10 cellular contexts compared by ENCODE assay signal in the genomic region with DNA sequence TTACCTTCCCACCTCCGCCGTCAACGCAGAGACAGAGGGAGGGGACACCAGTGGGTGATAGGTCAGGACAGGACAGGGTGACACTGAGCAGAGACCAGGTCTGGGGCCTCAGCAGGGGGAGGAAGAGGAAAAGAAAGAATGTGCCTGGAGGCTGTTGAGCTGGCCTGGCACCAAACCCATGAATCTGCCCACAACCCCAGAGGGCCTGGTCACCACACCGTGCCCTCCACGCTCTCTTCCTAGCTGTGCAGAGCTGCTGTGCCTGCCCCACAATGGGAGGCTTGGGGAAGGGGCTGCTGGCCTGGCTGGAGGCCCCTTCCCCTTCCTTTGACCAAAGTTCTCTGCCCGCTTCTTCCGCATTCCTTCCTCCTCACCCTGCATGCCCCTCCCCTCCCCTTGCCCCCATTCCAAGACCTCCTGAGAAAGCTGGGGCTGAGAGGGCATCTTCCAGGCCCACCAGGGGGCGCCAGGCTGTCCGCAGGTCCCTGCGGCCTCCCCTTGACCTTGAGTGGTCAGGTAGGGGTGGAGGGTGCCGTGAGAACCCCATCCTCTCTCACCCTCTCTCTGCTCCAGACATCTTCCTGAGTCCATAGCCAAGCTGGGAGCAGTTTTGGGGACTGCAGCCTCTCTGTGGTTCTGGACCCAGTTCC. TPM values are rescaled to one million over a fixed set of nuclear protein-coding genes. Genes with fewer than 3 reads are reported as not detected.
DNase-seq lines count a peak whose midpoint lies in the region; ATAC-seq and TF ChIP-seq lines count a peak whose summit lies in the region.
"Had no signal": no experiment of that assay in that cellular context is flagged by ENCODE, and none has a peak within 500 bp of the region (broad histone marks: within the 10 kb centered on the region; RNA-seq: fewer than 3 reads in every experiment).

No MANE protein-coding gene starts in this region.

- TF ChIP-seq RAD21 in SK-N-SH (IDR thresholded peaks at IDR 0.05; ENCODE audit: low read length), result no peak

- H3K4me1 ChIP-seq in SK-N-SH (ENCODE audit: control insufficient read depth in 1 of 2, insufficient read depth in 2 of 2, low read depth in 1 of 2, low read length in 1 of 2) (no peaks in the 10 kb centered on the region; a peak in 1 of 4 replicates), prostate gland (replicated peaks) (no peaks in the 10 kb centered on the region)

- no peak for TF ChIP-seq EP300 in SK-N-SH (IDR thresholded peaks at IDR 0.05; ENCODE audit: borderline replicate concordance in 1 of 2, low read depth in 1 of 2, low read length in 1 of 2)

- H3K4me1 Mint-ChIP-seq in activated T-helper 2 cell treated with anti-CD3 and anti-CD28 coated beads, Interferon-gamma antibody, Interleukin-2, Interleukin-4, amounts not matched to agents 10 μg/mL and 5 μg/mL and 100 μg/mL, durations not matched to agents 14 hours and 24 hours and 36 hours (ENCODE audit: low read depth), result peaks cover 2% of the 10 kb centered on the region

- peak; percentile 42 for DNase-seq in SK-N-SH
- DNase-seq in MG63, result peak; percentile 21
- DNase-seq in dermis blood vessel endothelial cell, result peak; percentile 35
- no peak for DNase-seq in prostate gland (ENCODE audit: low spot score)
- no peak for DNase-seq in G401 (ENCODE audit: low spot score)
- DNase-seq in stimulated activated CD4-positive, alpha-beta T cell treated with anti-CD3 and anti-CD28 coated beads, Interleukin-2, amount 100 ng/mL, for 24 hours, result no peak
- DNase-seq in activated T-helper 2 cell treated with anti-CD3 and anti-CD28 coated beads, Interferon-gamma antibody, Interleukin-2, Interleukin-4, amounts not matched to agents 10 μg/mL and 5 μg/mL and 100 μg/mL, durations not matched to agents 14 hours and 24 hours and 36 hours (ENCODE audit: low spot score), result no peak
- DNase-seq: CD4-positive, CD25-positive, alpha-beta regulatory T cell had no signal

- peaks cover 36% of the 10 kb centered on the region for H3K27me3 Mint-ChIP-seq in activated T-helper 2 cell treated with anti-CD3 and anti-CD28 coated beads, Interferon-gamma antibody, Interleukin-2, Interleukin-4, amounts not matched to agents 10 μg/mL and 5 μg/mL and 100 μg/mL, durations not matched to agents 14 hours and 24 hours and 36 hours (ENCODE audit: low read depth)

- no peak overlapping the region for H3K4me3 ChIP-seq in SK-N-SH (ENCODE audit: low read depth in 2 of 2, low read length in 1 of 2)
- H3K4me3 ChIP-seq in MG63, result no peak overlapping the region
- H3K4me3 ChIP-seq in prostate gland, result no peak overlapping the region
- H3K4me3 ChIP-seq: lung had no signal

- H3K27ac ChIP-seq in SK-N-SH (ENCODE audit: low read depth in 2 of 2, low read length in 1 of 2), result no peak overlapping the region
- H3K27ac ChIP-seq in prostate gland, result no peak overlapping the region

- no peaks in the 10 kb centered on the region for H3K9me3 Mint-ChIP-seq in activated T-helper 2 cell treated with anti-CD3 and anti-CD28 coated beads, Interferon-gamma antibody, Interleukin-2, Interleukin-4, amounts not matched to agents 10 μg/mL and 5 μg/mL and 100 μg/mL, durations not matched to agents 14 hours and 24 hours and 36 hours

- no peak for TF ChIP-seq POLR2A in prostate gland (IDR thresholded peaks at IDR 0.05)

- POLR2A ChIA-PET in SK-N-SH (lab: Yijun Ruan, JAX), result no interaction called here

- no peak overlapping the region for H3K4me3 Mint-ChIP-seq in activated T-helper 2 cell treated with anti-CD3 and anti-CD28 coated beads, Interferon-gamma antibody, Interleukin-2, Interleukin-4, amounts not matched to agents 10 μg/mL and 5 μg/mL and 100 μg/mL, durations not matched to agents 14 hours and 24 hours and 36 hours (ENCODE audit: low read depth)

- CTCF ChIA-PET in SK-N-SH (lab: Yijun Ruan, JAX), result interaction anchor here (0.6 to 1.7 kb wide), 12 partner anchors 9 to 1039 kb away, joined by 3 to 6 read pairs (median 4); no protein-coding TSS in a partner anchor

- H3K9me3 ChIP-seq in SK-N-SH (no peaks in the 10 kb centered on the region), MG63 (no peaks in the 10 kb centered on the region), prostate gland (no peaks in the 10 kb centered on the region)

- no peaks in the 10 kb centered on the region; the same call in 1 of the 2 replicates for H3K27me3 ChIP-seq in SK-N-SH (ENCODE audit: insufficient read depth)
- H3K27me3 ChIP-seq in MG63, result peaks cover 12% of the 10 kb centered on the region
- no peaks in the 10 kb centered on the region for H3K27me3 ChIP-seq in prostate gland (replicated peaks; ENCODE audit: insufficient read depth)

- in situ Hi-C loops in G401 (cut with HindIII; ENCODE audit: low sequenced_read_pairs), result no loop called here

- no peaks in the 10 kb centered on the region for H4K20me1 ChIP-seq in SK-N-SH (ENCODE audit: insufficient read depth)

- ATAC-seq in SK-N-SH treated with all-trans-retinoic acid at 6 μM for 48 hours, result no peak; the same call in 2 of the 3 replicates

- H3K36me3 Mint-ChIP-seq in activated T-helper 2 cell treated with anti-CD3 and anti-CD28 coated beads, Interferon-gamma antibody, Interleukin-2, Interleukin-4, amounts not matched to agents 10 μg/mL and 5 μg/mL and 100 μg/mL, durations not matched to agents 14 hours and 24 hours and 36 hours (ENCODE audit: low read depth), result no peaks in the 10 kb centered on the region
- H3K36me3 Mint-ChIP-seq: CD4-positive, CD25-positive, alpha-beta regulatory T cell had no signal

- H3K36me3 ChIP-seq in SK-N-SH (replicated peaks in 1 of 2; ENCODE audit: control insufficient read depth in 1 of 2, insufficient read depth in 2 of 2, low read length in 1 of 2) (no peaks in the 10 kb centered on the region), MG63 (no peaks in the 10 kb centered on the region), prostate gland (no peaks in the 10 kb centered on the region)

- H3K79me2 ChIP-seq in SK-N-SH (ENCODE audit: insufficient read depth), result no peaks in the 10 kb centered on the region

- H3K9ac ChIP-seq in SK-N-SH, result no peak overlapping the region

- H3K27ac Mint-ChIP-seq in activated T-helper 2 cell treated with anti-CD3 and anti-CD28 coated beads, Interferon-gamma antibody, Interleukin-2, Interleukin-4, amounts not matched to agents 10 μg/mL and 5 μg/mL and 100 μg/mL, durations not matched to agents 14 hours and 24 hours and 36 hours, result no peak overlapping the region

- WGBS in SK-N-SH (ENCODE audit: low lambda C conversion rate), result 79% methylated on average over 5 of the region's 11 CpGs
- 65% methylated on average over 11 of the region's 11 CpGs for whole genome bisulfite sequencing in prostate gland

- H3F3A ChIP-seq in SK-N-SH (replicated peaks; ENCODE audit: insufficient read depth), result no peaks in the 10 kb centered on the region

- H3K4me2 ChIP-seq in SK-N-SH, result no peak overlapping the region

- TF ChIP-seq CTCF in SK-N-SH (IDR thresholded peaks at IDR 0.05), result peak; percentile 46
- TF ChIP-seq CTCF in prostate gland (IDR thresholded peaks at IDR 0.05), result peak in 3 of 4 experiments; percentile 8 to 10 (median 9)

- no peaks in the 10 kb centered on the region for H3K9me2 ChIP-seq in SK-N-SH

- intact Hi-C loops in prostate gland (cut with DNase I), result loop anchor here (5.0 kb wide), 1 partner anchor 463 kb away; no protein-coding TSS in a partner anchor
- intact Hi-C loops in activated T-helper 2 cell treated with anti-CD3 and anti-CD28 coated beads, Interferon-gamma antibody, Interleukin-2, Interleukin-4, amounts not matched to agents 10 μg/mL and 5 μg/mL and 100 μg/mL, durations not matched to agents 14 hours and 24 hours and 36 hours (cut with micrococcal nuclease), result no loop called here

- no peak overlapping the region for H2AFZ ChIP-seq in SK-N-SH (ENCODE audit: low read depth)

RNA-seq across cellular contexts. Expression of gene CACNA1I, which starts 11.0 kb away (rescaled TPM):
- polyA plus RNA-seq in SK-N-SH (2012; rRNA removed), result under 0.01 TPM in 1 of 2 replicates, not detected in the other
- under 0.01 TPM in 1 of 2 replicates, not detected in the other for polyA plus RNA-seq in SK-N-SH (2012; cell fraction: cytosol; rRNA removed)
- polyA plus RNA-seq in SK-N-SH (2012; cell fraction: nucleus; rRNA removed), result 0.01 and 0.02 TPM in 2 replicates
- total RNA-seq in MG63 (2014; rRNA removed; shearing (Covaris generic); ENCODE audit: low replicate concordance), result not detected in 2 replicates
- total RNA-seq in dermis blood vessel endothelial cell (not detected in 2 replicates), prostate gland (under 1 TPM; 0.05 to 0.68 TPM)
- 0.10 TPM in 1 of 2 replicates, not detected in the other for total RNA-seq in G401 (2014; rRNA removed; shearing (Covaris generic))
- total RNA-seq in activated T-helper 2 cell treated with anti-CD3 and anti-CD28 coated beads, Interferon-gamma antibody, Interleukin-2, Interleukin-4, amounts not matched to agents 10 μg/mL and 5 μg/mL and 100 μg/mL, durations not matched to agents 14 hours and 24 hours and 36 hours, result 0.09 TPM in 2 replicates

RNA-seq across cellular contexts. Expression of gene RPS19BP1, which starts 27.0 kb away (rescaled TPM):
- polyA plus RNA-seq in SK-N-SH (2012; rRNA removed), result 77.3 and 97.2 TPM in 2 replicates
- polyA plus RNA-seq in SK-N-SH (2012; cell fraction: cytosol; rRNA removed), result 67.1 and 75.9 TPM in 2 replicates
- 48.9 and 89.0 TPM in 2 replicates for polyA plus RNA-seq in SK-N-SH (2012; cell fraction: nucleus; rRNA removed)
- total RNA-seq in MG63 (2014; rRNA removed; shearing (Covaris generic); ENCODE audit: low replicate concordance), result 138 and 161 TPM in 2 replicates
- total RNA-seq in dermis blood vessel endothelial cell (52.8 and 74.2 TPM in 2 replicates), prostate gland (100 to 1,000 TPM; 186 to 264 TPM)
- total RNA-seq in G401 (2014; rRNA removed; shearing (Covaris generic)), result 195 and 293 TPM in 2 replicates
- total RNA-seq in activated T-helper 2 cell treated with anti-CD3 and anti-CD28 coated beads, Interferon-gamma antibody, Interleukin-2, Interleukin-4, amounts not matched to agents 10 μg/mL and 5 μg/mL and 100 μg/mL, durations not matched to agents 14 hours and 24 hours and 36 hours, result 76.9 and 78.4 TPM in 2 replicates

RNA-seq across cellular contexts. Expression of gene ATF4, which starts 39.2 kb away (rescaled TPM):
- 375 and 436 TPM in 2 replicates for polyA plus RNA-seq in SK-N-SH (2012; rRNA removed)
- polyA plus RNA-seq in SK-N-SH (2012; cell fraction: cytosol; rRNA removed), result 311 and 361 TPM in 2 replicates
- polyA plus RNA-seq in SK-N-SH (2012; cell fraction: nucleus; rRNA removed), result 604 and 658 TPM in 2 replicates
- 345 and 436 TPM in 2 replicates for total RNA-seq in MG63 (2014; rRNA removed; shearing (Covaris generic); ENCODE audit: low replicate concordance)
- total RNA-seq in dermis blood vessel endothelial cell (150 and 159 TPM in 2 replicates), prostate gland (100 to 1,000 TPM; 294 to 334 TPM)
- total RNA-seq in G401 (2014; rRNA removed; shearing (Covaris generic)), result 359 and 398 TPM in 2 replicates
- total RNA-seq in activated T-helper 2 cell treated with anti-CD3 and anti-CD28 coated beads, Interferon-gamma antibody, Interleukin-2, Interleukin-4, amounts not matched to agents 10 μg/mL and 5 μg/mL and 100 μg/mL, durations not matched to agents 14 hours and 24 hours and 36 hours, result 339 and 348 TPM in 2 replicates

RNA-seq across cellular contexts. Expression of gene MIEF1, which starts 57.5 kb away (rescaled TPM):
- polyA plus RNA-seq in SK-N-SH (2012; rRNA removed), result 7.5 and 7.7 TPM in 2 replicates
- polyA plus RNA-seq in SK-N-SH (2012; cell fraction: cytosol; rRNA removed), result 6.2 and 7.6 TPM in 2 replicates
- 7.8 and 8.4 TPM in 2 replicates for polyA plus RNA-seq in SK-N-SH (2012; cell fraction: nucleus; rRNA removed)
- total RNA-seq in MG63 (2014; rRNA removed; shearing (Covaris generic); ENCODE audit: low replicate concordance), result 32.3 and 32.7 TPM in 2 replicates
- total RNA-seq in dermis blood vessel endothelial cell (19.4 and 26.5 TPM in 2 replicates), prostate gland (10 to 100 TPM; 24.0 to 38.6 TPM)
- 23.5 and 32.1 TPM in 2 replicates for total RNA-seq in G401 (2014; rRNA removed; shearing (Covaris generic))
- total RNA-seq in activated T-helper 2 cell treated with anti-CD3 and anti-CD28 coated beads, Interferon-gamma antibody, Interleukin-2, Interleukin-4, amounts not matched to agents 10 μg/mL and 5 μg/mL and 100 μg/mL, durations not matched to agents 14 hours and 24 hours and 36 hours, result 46.9 and 47.5 TPM in 2 replicates

Comparison
In these comparisons a context has a peak if more than half of its experiments do, and no peak if none do; other contexts are left out.
1. DNase-seq: peak in SK-N-SH (single experiment), MG63 (single experiment) and dermis blood vessel endothelial cell (single experiment); none in prostate gland (single experiment), G401 (single experiment), stimulated activated CD4-positive, alpha-beta T cell treated with anti-CD3 and anti-CD28 coated beads, Interleukin-2, amount 100 ng/mL, for 24 hours (0 of 2) and activated T-helper 2 cell treated with anti-CD3 and anti-CD28 coated beads, Interferon-gamma antibody, Interleukin-2, Interleukin-4, amounts not matched to agents 10 μg/mL and 5 μg/mL and 100 μg/mL, durations not matched to agents 14 hours and 24 hours and 36 hours (single experiment).